30 cellular contexts compared by ENCODE assay signal in genomic region chr11:96967616-96968015, GRCh38.
"Had no signal": no experiment of that assay in that cellular context is flagged by ENCODE, and none has a peak within 500 bp of the region (broad histone marks: within the 10 kb centered on the region; RNA-seq: fewer than 3 reads in every experiment).

No MANE protein-coding gene starts in this region.

- H3K4me3 ChIP-seq: coronary artery, esophagus squamous epithelium, gastrocnemius medialis, heart left ventricle, hepatocyte, lung, mucosa of descending colon, neural progenitor cell, right lobe of liver, smooth muscle cell, stomach, thyroid gland, vagina had no signal

- H3K4me1 ChIP-seq: esophagus squamous epithelium, gastrocnemius medialis, heart left ventricle, neural progenitor cell, parathyroid adenoma, right lobe of liver, stomach, thyroid gland, vagina had no signal

- DNase-seq: dermis blood vessel endothelial cell; effector memory CD4-positive, alpha-beta T cell; erythroblast; esophagus squamous epithelium; foreskin fibroblast; gastrocnemius medialis; heart left ventricle; kidney; mucosa of descending colon; naive thymus-derived CD4-positive, alpha-beta T cell; right lobe of liver; stimulated activated CD4-positive, alpha-beta T cell treated with anti-CD3 and anti-CD28 coated beads, Interleukin-12 subunit alpha, Interleukin-12 subunit beta, amount 100 ng/mL, for 4 hours; stimulated activated CD4-positive, alpha-beta T cell treated with anti-CD3 and anti-CD28 coated beads, Interleukin-1b, Interleukin-23, amount 100 ng/mL, for 48 hours; stimulated activated CD4-positive, alpha-beta T cell treated with anti-CD3 and anti-CD28 coated beads, Interleukin-4, amount 100 ng/mL, for 24 hours; stimulated activated naive CD4-positive, alpha-beta T cell treated with Interleukin-2 at 50 U/mL for 16 hours; stomach; thyroid gland had no signal

- ATAC-seq: gastrocnemius medialis; heart left ventricle; left lobe of liver; mucosa of descending colon; naive thymus-derived CD4-positive, alpha-beta T cell; right lobe of liver; stimulated activated effector memory CD8-positive, alpha-beta T cell treated with anti-CD3 and anti-CD28 coated beads, Interleukin-12 subunit alpha, Interleukin-12 subunit beta, amount 100 ng/mL, for 72 hours had no signal

- H3K27ac Mint-ChIP-seq: memory B cell; mesothelial cell of epicardium; naive thymus-derived CD4-positive, alpha-beta T cell; nephron; neural progenitor cell; progenitor cell of endocrine pancreas; stimulated activated effector memory CD8-positive, alpha-beta T cell treated with anti-CD3 and anti-CD28 coated beads, Interleukin-12 subunit alpha, Interleukin-12 subunit beta, amount 100 ng/mL, for 72 hours had no signal

- H3K4me3 Mint-ChIP-seq: memory B cell; mesothelial cell of epicardium; naive thymus-derived CD4-positive, alpha-beta T cell; nephron; neural progenitor cell; stimulated activated effector memory CD8-positive, alpha-beta T cell treated with anti-CD3 and anti-CD28 coated beads, Interleukin-12 subunit alpha, Interleukin-12 subunit beta, amount 100 ng/mL, for 72 hours had no signal

- H3K27me3 ChIP-seq: esophagus squamous epithelium, gastrocnemius medialis, heart left ventricle, hepatocyte, neural progenitor cell, right lobe of liver, stomach, thyroid gland, vagina had no signal

- H3K9me3 Mint-ChIP-seq: nephron, neural progenitor cell had no signal

- H3K27me3 Mint-ChIP-seq: memory B cell; naive thymus-derived CD4-positive, alpha-beta T cell; progenitor cell of endocrine pancreas had no signal

- H3K4me1 Mint-ChIP-seq: memory B cell; mesothelial cell of epicardium; naive thymus-derived CD4-positive, alpha-beta T cell; nephron; neural progenitor cell; stimulated activated effector memory CD8-positive, alpha-beta T cell treated with anti-CD3 and anti-CD28 coated beads, Interleukin-12 subunit alpha, Interleukin-12 subunit beta, amount 100 ng/mL, for 72 hours had no signal

- H3K27ac ChIP-seq: coronary artery, esophagus squamous epithelium, gastrocnemius medialis, heart left ventricle, hepatocyte, neural progenitor cell, parathyroid adenoma, right lobe of liver, stomach, thyroid gland, vagina had no signal

- H3K36me3 ChIP-seq: esophagus squamous epithelium, gastrocnemius medialis, heart left ventricle, neural progenitor cell, right lobe of liver, stomach, thyroid gland, vagina had no signal

- H3K36me3 Mint-ChIP-seq: memory B cell; naive thymus-derived CD4-positive, alpha-beta T cell; neural progenitor cell; stimulated activated effector memory CD8-positive, alpha-beta T cell treated with anti-CD3 and anti-CD28 coated beads, Interleukin-12 subunit alpha, Interleukin-12 subunit beta, amount 100 ng/mL, for 72 hours had no signal

- H3K9me3 ChIP-seq: esophagus squamous epithelium, gastrocnemius medialis, heart left ventricle, mucosa of descending colon, right lobe of liver, stomach, thyroid gland, vagina had no signal
